ENCODE assay signal across 8 cellular contexts in genomic region chr14:48398675-48399282, GRCh38.
DNase-seq lines count a peak whose midpoint lies in the region; ATAC-seq and TF ChIP-seq lines count a peak whose summit lies in the region.

No MANE protein-coding gene starts in this region.

- no peaks in the 10 kb centered on the region for H3K79me2 ChIP-seq in OCI-LY3 (ENCODE audit: low read length)

- H3K9me3 ChIP-seq in OCI-LY3 (ENCODE audit: insufficient read depth, low read length) = no peaks in the 10 kb centered on the region

- no peak overlapping the region for H3K4me3 ChIP-seq in OCI-LY3 (ENCODE audit: low read length)

- H3K4me1 ChIP-seq in OCI-LY3 (ENCODE audit: low read length) = no peaks in the 10 kb centered on the region

- H3K4me2 ChIP-seq in OCI-LY3 (ENCODE audit: low read length) = no peak overlapping the region

- H4K20me1 ChIP-seq in OCI-LY3 (ENCODE audit: insufficient read depth, low read length) = no peaks in the 10 kb centered on the region

- H2AFZ ChIP-seq in OCI-LY3 (ENCODE audit: low read depth, low read length) = no peak overlapping the region

- CTCF ChIA-PET in GM10248 (lab: Yijun Ruan, JAX) = interaction anchor here (0.9 kb wide), 1 partner anchor 481 kb away, joined by 3 read pairs; no protein-coding TSS in a partner anchor

- no peaks in the 10 kb centered on the region for H3K27me3 ChIP-seq in OCI-LY3 (ENCODE audit: low read depth, low read length)

- ATAC-seq in GM21447 (IDR thresholded peaks at IDR 0.05; ENCODE audit: unreplicated experiment) = no peak
- no peak for ATAC-seq in HG02938 (IDR thresholded peaks at IDR 0.05; ENCODE audit: unreplicated experiment)

- POLR2A ChIA-PET in GM10248 (lab: Yijun Ruan, JAX) = no interaction called here

- DNase-seq in GM10248 (ENCODE audit: extremely low spot score) (peak; percentile 9), HT-29 (ENCODE audit: low spot score) (peak; percentile 54), epithelial cell of prostate (ENCODE audit: low read depth, low spot score) (peak; percentile 2), pons (ENCODE audit: low spot score) (peak; percentile 70), NCI-H2227 (lab: John Stamatoyannopoulos, UW; ENCODE audit: unreplicated experiment) (no peak)

- TF ChIP-seq CTCF in GM10248 (IDR thresholded peaks at IDR 0.05; ENCODE audit: control extremely low read depth, extremely low read depth, low read depth, missing control alignments) (peak; percentile 57), OCI-LY3 (IDR thresholded peaks at IDR 0.05; ENCODE audit: low read depth, low read length) (peak; percentile 88)

- no peaks in the 10 kb centered on the region for H3K36me3 ChIP-seq in OCI-LY3 (replicated peaks; ENCODE audit: low read depth, low read length)

- H3K27ac ChIP-seq in OCI-LY3 (ENCODE audit: low read length) (no peak overlapping the region), epithelial cell of prostate (no peak overlapping the region)

- no peak overlapping the region for H3K9ac ChIP-seq in OCI-LY3 (ENCODE audit: low read length)
